ENCODE assay signal across 13 cellular contexts in the genomic region with DNA sequence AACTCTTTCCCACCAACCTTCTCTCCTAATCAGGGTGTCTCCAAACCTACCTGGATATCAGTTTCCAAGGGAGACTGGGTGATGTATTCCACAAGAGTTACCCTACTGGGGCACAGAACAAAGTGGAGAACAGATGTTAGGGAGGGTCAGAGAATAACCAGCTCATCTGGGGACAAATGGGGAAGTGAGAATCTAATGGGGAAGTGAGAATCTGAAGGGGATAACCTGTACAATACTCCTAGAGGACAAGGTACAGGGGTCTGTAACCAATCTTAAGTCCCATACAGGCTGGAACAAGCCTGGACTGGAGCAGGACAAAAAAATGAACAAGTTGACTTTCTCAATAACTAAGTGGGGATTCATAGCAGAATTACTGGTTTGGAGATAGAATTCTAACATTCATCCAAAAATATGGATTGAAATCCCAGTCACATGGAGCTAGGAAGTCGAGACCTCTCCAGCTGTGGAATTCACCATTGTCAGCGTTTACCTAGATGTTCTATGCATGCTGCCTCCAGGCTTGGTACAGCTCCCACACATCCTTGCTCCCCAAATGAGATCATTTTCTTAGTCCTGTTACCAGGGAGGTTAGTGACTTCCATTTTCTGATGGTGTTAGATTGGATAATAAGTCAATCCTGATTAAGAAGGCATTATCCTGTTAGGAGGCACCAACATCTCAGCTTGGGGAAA.
DNase-seq lines count a peak whose midpoint lies in the region; ATAC-seq, FAIRE-seq and TF ChIP-seq lines count a peak whose summit lies in the region.
"Had no signal": no experiment of that assay in that cellular context is flagged by ENCODE, and none has a peak within 500 bp of the region (broad histone marks: within the 10 kb centered on the region; RNA-seq: fewer than 3 reads in every experiment).

No MANE protein-coding gene starts in this region.

- no TSS peak for BruUV-seq in Calu3 (replicated peaks; lab: Mats Ljungman, UMichigan)

- no peak overlapping the region for H3K27ac Mint-ChIP-seq in CD8-positive, alpha-beta T cell
- no peak overlapping the region for H3K27ac Mint-ChIP-seq in Calu3 (ENCODE audit: unreplicated experiment)
- H3K27ac Mint-ChIP-seq: nephron had no signal

- in situ Hi-C loops in G401 (cut with HindIII; ENCODE audit: low sequenced_read_pairs) = no loop called here

- H2AFZ ChIP-seq in OCI-LY3 (ENCODE audit: low read depth, low read length) = no peak overlapping the region

- H3K4me2 ChIP-seq in OCI-LY3 (ENCODE audit: low read length) = peak overlapping the region; percentile 60

- peaks cover 47% of the 10 kb centered on the region for H3K36me3 ChIP-seq in OCI-LY3 (replicated peaks; ENCODE audit: low read depth, low read length)
- no peaks in the 10 kb centered on the region for H3K36me3 ChIP-seq in CD8-positive, alpha-beta T cell (ENCODE audit: insufficient read depth, low read length)

- intact Hi-C loops in CD8-positive, alpha-beta T cell (cut with DNase I, micrococcal nuclease) = no loop called here
- intact Hi-C loops in Calu3 (cut with micrococcal nuclease; ENCODE audit: unreplicated experiment) = no loop called here

- H3K27me3 ChIP-seq in OCI-LY3 (ENCODE audit: low read depth, low read length) = no peaks in the 10 kb centered on the region
- H3K27me3 ChIP-seq in CD8-positive, alpha-beta T cell (ENCODE audit: insufficient read depth, low read length) = no peaks in the 10 kb centered on the region

- H3K9me3 Mint-ChIP-seq in CD8-positive, alpha-beta T cell = no peaks in the 10 kb centered on the region
- H3K9me3 Mint-ChIP-seq in Calu3 (ENCODE audit: low read depth, unreplicated experiment) = peaks cover 12% of the 10 kb centered on the region
- H3K9me3 Mint-ChIP-seq: nephron had no signal

- H3K9me3 ChIP-seq in OCI-LY3 (ENCODE audit: insufficient read depth, low read length) = peaks cover 41% of the 10 kb centered on the region
- H3K9me3 ChIP-seq in CD8-positive, alpha-beta T cell (ENCODE audit: low read length) = no peaks in the 10 kb centered on the region

- no peaks in the 10 kb centered on the region for H3K4me1 Mint-ChIP-seq in CD8-positive, alpha-beta T cell (ENCODE audit: low read depth)
- H3K4me1 Mint-ChIP-seq in Calu3 (ENCODE audit: low read depth, unreplicated experiment) = no peaks in the 10 kb centered on the region
- H3K4me1 Mint-ChIP-seq: nephron had no signal

- H3K27me3 Mint-ChIP-seq in CD8-positive, alpha-beta T cell (ENCODE audit: low read depth) = peaks cover 6% of the 10 kb centered on the region
- peaks cover 14% of the 10 kb centered on the region for H3K27me3 Mint-ChIP-seq in Calu3 (ENCODE audit: unreplicated experiment)

- peak overlapping the region; percentile 43 for H3K9ac ChIP-seq in OCI-LY3 (ENCODE audit: low read length)

- POLR2A ChIA-PET in CD8-positive, alpha-beta T cell (lab: Charles Lee) = no interaction called here

- peaks cover 33% of the 10 kb centered on the region for H3K4me1 ChIP-seq in OCI-LY3 (ENCODE audit: low read length)
- H3K4me1 ChIP-seq in CD8-positive, alpha-beta T cell (ENCODE audit: insufficient read depth, low read length) = no peaks in the 10 kb centered on the region

- FAIRE-seq in GM18507 (lab: Jason Lieb, UNC) = peak; percentile 95

- H3K4me3 ChIP-seq in OCI-LY3 (ENCODE audit: low read length) = peak overlapping the region; percentile 50
- no peak overlapping the region for H3K4me3 ChIP-seq in CD8-positive, alpha-beta T cell (ENCODE audit: low read depth, low read length)

- H3K79me2 ChIP-seq in OCI-LY3 (ENCODE audit: low read length) = no peaks in the 10 kb centered on the region

- ATAC-seq in GM21390 (IDR thresholded peaks at IDR 0.05; ENCODE audit: unreplicated experiment) (peak; percentile 94), HG03103 (IDR thresholded peaks at IDR 0.05; ENCODE audit: low read depth, unreplicated experiment) (peak; percentile 99)
- ATAC-seq in CD8-positive, alpha-beta T cell = no peak

- CTCF ChIA-PET in CD8-positive, alpha-beta T cell (lab: Charles Lee) = no interaction called here
- CTCF ChIA-PET in Calu3 (lab: Charles Lee) = interaction anchor here (2.0 kb wide), 1 partner anchor 10 kb away, joined by 4 read pairs; no protein-coding TSS in a partner anchor

- peak overlapping the region; percentile 81 for H3K27ac ChIP-seq in OCI-LY3 (ENCODE audit: low read length)
- H3K27ac ChIP-seq in CD8-positive, alpha-beta T cell (ENCODE audit: low read depth, low read length) = no peak overlapping the region

- no peak for TF ChIP-seq CTCF in OCI-LY3 (IDR thresholded peaks at IDR 0.05; ENCODE audit: low read depth, low read length)
- no peak for TF ChIP-seq CTCF in CD8-positive, alpha-beta T cell (IDR thresholded peaks at IDR 0.05)
- TF ChIP-seq CTCF in Calu3 (IDR thresholded peaks at IDR 0.05; ENCODE audit: unreplicated experiment) = no peak

- H3K36me3 Mint-ChIP-seq in CD8-positive, alpha-beta T cell = no peaks in the 10 kb centered on the region
- no peaks in the 10 kb centered on the region for H3K36me3 Mint-ChIP-seq in Calu3 (ENCODE audit: insufficient read depth, unreplicated experiment)

- H3K4me3 Mint-ChIP-seq in CD8-positive, alpha-beta T cell = no peak overlapping the region
- H3K4me3 Mint-ChIP-seq in Calu3 (ENCODE audit: low read depth, unreplicated experiment) = no peak overlapping the region
- H3K4me3 Mint-ChIP-seq: nephron had no signal

- DNase-seq in GM18507 (ENCODE audit: extremely low spot score, insufficient read length, low read depth) (peak; percentile 49), putamen (ENCODE audit: low spot score) (no peak), G401 (ENCODE audit: low spot score) (no peak), Calu3 (no peak)
- no peak for DNase-seq in CD8-positive, alpha-beta T cell
- DNase-seq: activated gamma-delta T cell treated with Interleukin-2 at 50 U/mL for 16 hours; NCI-H2171 treated with DMSO at 0.1 percent for 48 hours; stimulated activated CD4-positive, alpha-beta T cell treated with anti-CD3 and anti-CD28 coated beads, Interleukin-1b, Interleukin-23, amount 100 ng/mL, for 48 hours; trophoblast cell had no signal

- H4K20me1 ChIP-seq in OCI-LY3 (ENCODE audit: insufficient read depth, low read length) = no peaks in the 10 kb centered on the region
